ENCODE assay signal across 23 cellular contexts in genomic region chr19:48685583-48685982, GRCh38. TPM values are rescaled to one million over a fixed set of nuclear protein-coding genes. Genes with fewer than 3 reads are reported as not detected.
A peak's percentile ranks its signal among the peaks of the same experiment; 100 is the strongest.
DNase-seq lines count a peak whose midpoint lies in the region; ATAC-seq and TF ChIP-seq lines count a peak whose summit lies in the region.
"Had no signal": no experiment of that assay in that cellular context is flagged by ENCODE, and none has a peak within 500 bp of the region (broad histone marks: within the 10 kb centered on the region; RNA-seq: fewer than 3 reads in every experiment).

No MANE protein-coding gene starts in this region.

- peak overlapping the region; percentile 36 for H3K27ac ChIP-seq in caudate nucleus (ENCODE audit: low read depth, low read length)
- no peak overlapping the region for H3K27ac ChIP-seq in ascending aorta
- H3K27ac ChIP-seq: pancreas, right lobe of liver, thyroid gland had no signal

- H3K27me3 ChIP-seq in ascending aorta = no peaks in the 10 kb centered on the region
- H3K27me3 ChIP-seq: pancreas, right lobe of liver, thyroid gland had no signal

- no peak for TF ChIP-seq CTCF in ascending aorta (IDR thresholded peaks at IDR 0.05)

- H3K36me3 ChIP-seq in ascending aorta = no peaks in the 10 kb centered on the region
- H3K36me3 ChIP-seq: pancreas, right lobe of liver, thyroid gland had no signal

- DNase-seq in DMS53 (lab: John Stamatoyannopoulos, UW) (peak; percentile 79), MV-4-11 (lab: John Stamatoyannopoulos, UW) (peak; percentile 33), caudate nucleus (lab: John Stamatoyannopoulos, UW) (no peak), myocyte (ENCODE audit: low read depth) (peak; percentile 62), ascending aorta (ENCODE audit: low spot score in 2 of 2) (no peak), hepatic stellate cell (ENCODE audit: low spot score) (no peak)
- DNase-seq: activated B cell treated with CpG ODN at 0.5 μM for 24 hours; activated CD4-positive, alpha-beta memory T cell treated with anti-CD3 and anti-CD28 coated beads, Interleukin-2, amount 10 ng/mL, durations not matched to agents 7 days and 5 days; activated naive CD4-positive, alpha-beta T cell treated with anti-CD3 and anti-CD28 coated beads, Interleukin-2, amount 10 ng/mL, durations not matched to agents 7 days and 5 days; activated T-cell treated with anti-CD3 and anti-CD28 coated beads, Interleukin-2, amount 50 U/mL, for 4 hours; islet precursor cell; Karpas-422; naive thymus-derived CD8-positive, alpha-beta T cell; NCI-H1436; NCI-H2171; NCI-H526; pancreas; right lobe of liver; SHP77 treated with DMSO at 0.1 percent for 48 hours had no signal

- no peaks in the 10 kb centered on the region for H3K9me3 ChIP-seq in ascending aorta
- H3K9me3 ChIP-seq: pancreas, right lobe of liver, thyroid gland had no signal

- intact Hi-C loops in ascending aorta (cut with DNase I) = no loop called here

- no peaks in the 10 kb centered on the region for H3K4me1 ChIP-seq in ascending aorta

- ATAC-seq in GM21390 (IDR thresholded peaks at IDR 0.05; ENCODE audit: unreplicated experiment) = no peak
- no peak for ATAC-seq in GM21529 (IDR thresholded peaks at IDR 0.05; ENCODE audit: unreplicated experiment)
- ATAC-seq: activated T-cell treated with anti-CD3 and anti-CD28 coated beads, Interleukin-2, amount 50 U/mL, for 4 hours; naive thymus-derived CD8-positive, alpha-beta T cell; pancreas; stimulated activated memory B cell treated with anti-CD40 and anti-IgM and Interleukin-4, amounts not matched to agents 10 μg/mL and 1 μg/mL and 100 μg/mL, for 72 hours had no signal

- no peak overlapping the region for H3K4me3 ChIP-seq in ascending aorta
- H3K4me3 ChIP-seq: pancreas, right lobe of liver, thyroid gland had no signal

RNA-seq across cellular contexts. Expression of gene FUT2, which starts 10.2 kb away (rescaled TPM):
- not detected in 2 replicates for total RNA-seq in myocyte
- polyA plus RNA-seq in myocyte (2012) = 0.62 TPM
- total RNA-seq in ascending aorta = not detected
- total RNA-seq: activated B cell treated with CpG ODN at 0.5 μM for 24 hours; activated CD4-positive, alpha-beta memory T cell treated with anti-CD3 and anti-CD28 coated beads, Interleukin-2, amount 10 ng/mL, durations not matched to agents 7 days and 5 days; naive thymus-derived CD8-positive, alpha-beta T cell had no signal

RNA-seq across cellular contexts. Expression of gene NTN5, which starts 12.8 kb away (rescaled TPM):
- total RNA-seq in myocyte = 0.08 and 0.42 TPM in 2 replicates
- polyA plus RNA-seq in myocyte (2012) = 0.26 TPM
- not detected for total RNA-seq in ascending aorta

RNA-seq across cellular contexts. Expression of gene MAMSTR, which starts 33.9 kb away (rescaled TPM):
- total RNA-seq in myocyte (8.7 and 16.2 TPM in 2 replicates), ascending aorta (0.32 TPM)
- polyA plus RNA-seq in myocyte (2012) = 4.5 TPM

RNA-seq across cellular contexts. Expression of gene CA11, which starts 39.6 kb away (rescaled TPM):
- total RNA-seq in myocyte (1.5 and 2.0 TPM in 2 replicates), ascending aorta (not detected)
- 11.7 TPM for polyA plus RNA-seq in myocyte (2012)

RNA-seq across cellular contexts. Expression of gene DBP, which starts 48.4 kb away (rescaled TPM):
- total RNA-seq in myocyte (6.9 and 17.0 TPM in 2 replicates), ascending aorta (0.21 TPM)
- 10.0 TPM for polyA plus RNA-seq in myocyte (2012)

Comparison
In these comparisons a context has a peak if more than half of its experiments do, and no peak if none do; other contexts are left out.
1. DNase-seq: peak in DMS53 (single experiment), MV-4-11 (single experiment) and myocyte (single experiment); none in caudate nucleus (0 of 61), ascending aorta (0 of 2) and hepatic stellate cell (single experiment).